In genomic region chr2:102417946-102418345, GRCh38 we compare ENCODE assay signal across 14 cellular contexts. TPM values are rescaled to one million over a fixed set of nuclear protein-coding genes. Genes with fewer than 3 reads are reported as not detected.
DNase-seq lines count a peak whose midpoint lies in the region; ATAC-seq, FAIRE-seq and TF ChIP-seq lines count a peak whose summit lies in the region.
"Had no signal": no experiment of that assay in that cellular context is flagged by ENCODE, and none has a peak within 500 bp of the region (broad histone marks: within the 10 kb centered on the region; RNA-seq: fewer than 3 reads in every experiment).

No MANE protein-coding gene starts in this region.

- H3K4me1 Mint-ChIP-seq in activated CD4-positive, alpha-beta T cell treated with anti-CD3 and anti-CD28 coated beads, Interleukin-2, amount 10 ng/mL, durations not matched to agents 24 days and 14 days, result peaks cover 64% of the 10 kb centered on the region

- no peak for FAIRE-seq in GM12891 (lab: Jason Lieb, UNC)
- FAIRE-seq: A549 had no signal

- no peaks in the 10 kb centered on the region for H3K27me3 Mint-ChIP-seq in activated CD4-positive, alpha-beta T cell treated with anti-CD3 and anti-CD28 coated beads, Interleukin-2, amount 10 ng/mL, durations not matched to agents 24 days and 14 days

- 57 to 69% (median 62%) methylated on average over 1 of the region's 1 CpG for WGBS in spleen, 5 donors

- no peak for TF ChIP-seq CTCF in Peyer's patch (IDR thresholded peaks at IDR 0.05)
- TF ChIP-seq CTCF in spleen (IDR thresholded peaks at IDR 0.05 in 8 of 11, conservative IDR thresholded peaks at IDR 0.05 in 3 of 11), result no peak
- no peak for TF ChIP-seq CTCF in left ventricle myocardium inferior (IDR thresholded peaks at IDR 0.05; ENCODE audit: borderline replicate concordance)

- H3K36me3 ChIP-seq in Peyer's patch (no peaks in the 10 kb centered on the region), spleen (no peaks in the 10 kb centered on the region), left ventricle myocardium inferior (no peaks in the 10 kb centered on the region)
- H3K36me3 ChIP-seq: heart left ventricle had no signal

- DNase-seq in activated CD4-positive, alpha-beta T cell treated with anti-CD3 and anti-CD28 coated beads, Interleukin-2, amount 10 ng/mL, durations not matched to agents 24 days and 14 days, result no peak
- no peak for DNase-seq in activated CD4-positive, alpha-beta T cell treated with anti-CD3 and anti-CD28 coated beads, Interleukin-2, amount 50 U/mL, for 1 hour
- DNase-seq in Peyer's patch (no peak), spleen (no peak), left ventricle myocardium inferior (no peak), GM12891 (ENCODE audit: insufficient read length, low spot score) (no peak)
- DNase-seq: cortex of kidney; heart left ventricle; NCI-H1694; stimulated activated CD4-positive, alpha-beta T cell treated with anti-CD3 and anti-CD28 coated beads, Interleukin-2, amount 100 ng/mL, for 24 hours had no signal

- peaks cover 53% of the 10 kb centered on the region for H3K36me3 Mint-ChIP-seq in activated CD4-positive, alpha-beta T cell treated with anti-CD3 and anti-CD28 coated beads, Interleukin-2, amount 10 ng/mL, durations not matched to agents 24 days and 14 days (ENCODE audit: low read depth)

- H3K9me3 ChIP-seq in Peyer's patch (no peaks in the 10 kb centered on the region), spleen (peaks cover 0 to under 1% (median 0%) of the 10 kb centered on the region in 8 donors), left ventricle myocardium inferior (replicated peaks) (no peaks in the 10 kb centered on the region)
- H3K9me3 ChIP-seq: A549, heart left ventricle had no signal

- H3K27ac ChIP-seq in Peyer's patch, result peak overlapping the region; percentile 13 to 47 (median 28)
- peak overlapping the region in 7 of 8 donors; percentile 66 to 90 (median 86) for H3K27ac ChIP-seq in spleen
- no peak overlapping the region for H3K27ac ChIP-seq in left ventricle myocardium inferior (replicated peaks)
- H3K27ac ChIP-seq: A549 had no signal

- H3K27me3 ChIP-seq in Peyer's patch (no peaks in the 10 kb centered on the region), spleen (replicated peaks in 1 of 7) (no peaks in the 10 kb centered on the region), left ventricle myocardium inferior (ENCODE audit: low read depth) (peaks cover 26% of the 10 kb centered on the region)

- ATAC-seq in HG02852 (IDR thresholded peaks at IDR 0.05; ENCODE audit: unreplicated experiment) (peak; percentile 45), GM21737 (IDR thresholded peaks at IDR 0.05; ENCODE audit: unreplicated experiment) (no peak)
- ATAC-seq: A549, heart left ventricle had no signal

- peak overlapping the region; percentile 78 for H3K4me3 Mint-ChIP-seq in activated CD4-positive, alpha-beta T cell treated with anti-CD3 and anti-CD28 coated beads, Interleukin-2, amount 10 ng/mL, durations not matched to agents 24 days and 14 days

- no peaks in the 10 kb centered on the region for H3K4me1 ChIP-seq in Peyer's patch
- peaks cover 0 to 64% (median 21%) of the 10 kb centered on the region in 6 donors for H3K4me1 ChIP-seq in spleen
- H3K4me1 ChIP-seq in left ventricle myocardium inferior, result no peaks in the 10 kb centered on the region
- H3K4me1 ChIP-seq: A549 had no signal

- intact Hi-C loops in activated CD4-positive, alpha-beta T cell treated with anti-CD3 and anti-CD28 coated beads, Interleukin-2, amount 10 ng/mL, durations not matched to agents 24 days and 14 days (cut with micrococcal nuclease), result loop anchor here (1.0 to 5.0 kb wide), 5 partner anchors 11 to 336 kb away; no protein-coding TSS in a partner anchor
- intact Hi-C loops in spleen (cut with DNase I; ENCODE audit: low total_unique reads), result no loop called here
- intact Hi-C loops in left ventricle myocardium inferior (cut with micrococcal nuclease), result no loop called here

- H3K4me3 ChIP-seq in Peyer's patch (no peak overlapping the region), spleen (peak overlapping the region in 1 of 8 donors; percentile 55), left ventricle myocardium inferior (no peak overlapping the region)
- H3K4me3 ChIP-seq: A549 had no signal

- peak overlapping the region; percentile 89 for H3K27ac Mint-ChIP-seq in activated CD4-positive, alpha-beta T cell treated with anti-CD3 and anti-CD28 coated beads, Interleukin-2, amount 10 ng/mL, durations not matched to agents 24 days and 14 days

- TF ChIP-seq POLR2A in Peyer's patch (IDR thresholded peaks at IDR 0.05), result no peak
- no peak for TF ChIP-seq POLR2A in spleen (IDR thresholded peaks at IDR 0.05)
- TF ChIP-seq POLR2A in GM12891 (IDR thresholded peaks at IDR 0.05; ENCODE audit: low read depth, low read length), result no peak

- H3K9me3 Mint-ChIP-seq in activated CD4-positive, alpha-beta T cell treated with anti-CD3 and anti-CD28 coated beads, Interleukin-2, amount 10 ng/mL, durations not matched to agents 24 days and 14 days, result peaks cover 18% of the 10 kb centered on the region

TF ChIP-seq in GM12891, 5 proteins besides CTCF, POLR2A, EP300 and RAD21:
- TF ChIP-seq TAF1 (IDR thresholded peaks at IDR 0.05; ENCODE audit: low read depth, low read length) (no peak), POU2F2 (IDR thresholded peaks at IDR 0.05; ENCODE audit: low read depth, low read length) (no peak), POLR2AphosphoS5 (IDR thresholded peaks at IDR 0.05; ENCODE audit: low read depth, low read length) (no peak), SPI1 (IDR thresholded peaks at IDR 0.05; ENCODE audit: low read depth, low read length) (no peak), PAX5 (IDR thresholded peaks at IDR 0.05; ENCODE audit: insufficient read depth, low read length, severe bottlenecking) (no peak)

RNA-seq across cellular contexts. Expression of gene IL18RAP, which starts 5.0 kb away (rescaled TPM):
- 15.0 and 16.9 TPM in 2 replicates for total RNA-seq in activated CD4-positive, alpha-beta T cell treated with anti-CD3 and anti-CD28 coated beads, Interleukin-2, amount 10 ng/mL, durations not matched to agents 24 days and 14 days
- total RNA-seq in Peyer's patch, result 1 to 10 TPM; 4.2 to 6.8 (median 4.9) TPM
- total RNA-seq in spleen, result 100 to 1,000 TPM in 2 of 7 donors, 10 to 100 TPM in 5; 15.5 to 145 (median 35.4) TPM
- polyA plus RNA-seq in spleen, result 1 to 10 TPM; 1.5 to 8.0 (median 4.8) TPM
- 0.30 TPM for total RNA-seq in left ventricle myocardium inferior
- polyA plus RNA-seq in GM12891 (2012; ENCODE audit: low read depth, missing spikeins), result 0.15 TPM
- total RNA-seq: myocyte had no signal

RNA-seq across cellular contexts. Expression of gene SLC9A4, which starts 55.1 kb away (rescaled TPM):
- total RNA-seq in activated CD4-positive, alpha-beta T cell treated with anti-CD3 and anti-CD28 coated beads, Interleukin-2, amount 10 ng/mL, durations not matched to agents 24 days and 14 days, result 0.07 and 0.12 TPM in 2 replicates
- not detected for total RNA-seq in Peyer's patch
- total RNA-seq in spleen, result under 1 TPM in 1 of 7 donors, not detected in 6; 0.10 TPM
- not detected for polyA plus RNA-seq in spleen
- total RNA-seq in left ventricle myocardium inferior, result not detected
- polyA plus RNA-seq in GM12891 (2012; ENCODE audit: low read depth, missing spikeins), result not detected
- total RNA-seq: heart left ventricle had no signal
- polyA plus RNA-seq: A549, heart left ventricle had no signal
